In genomic region chr11:64834723-64835615, GRCh38 we compare ENCODE assay signal across 14 cellular contexts. TPM values are rescaled to one million over a fixed set of nuclear protein-coding genes. Genes with fewer than 3 reads are reported as not detected.
DNase-seq lines count a peak whose midpoint lies in the region; ATAC-seq, FAIRE-seq and TF ChIP-seq lines count a peak whose summit lies in the region.
"Had no signal": no experiment of that assay in that cellular context is flagged by ENCODE, and none has a peak within 500 bp of the region (broad histone marks: within the 10 kb centered on the region; RNA-seq: fewer than 3 reads in every experiment).

No MANE protein-coding gene starts in this region.

- peak; percentile 99 for FAIRE-seq in urothelium cell line (lab: Jason Lieb, UNC)

- no peaks in the 10 kb centered on the region for H3K36me3 ChIP-seq in left ventricle myocardium inferior
- H3K36me3 ChIP-seq: thoracic aorta had no signal

- no peaks in the 10 kb centered on the region for H3K9me3 ChIP-seq in left ventricle myocardium inferior (replicated peaks)
- H3K9me3 ChIP-seq: thoracic aorta had no signal

- no peak for ATAC-seq in Right ventricle myocardium inferior
- ATAC-seq in SK-N-SH treated with all-trans-retinoic acid at 6 μM for 48 hours: peak; percentile 91
- no peak for ATAC-seq in HG03439 (IDR thresholded peaks at IDR 0.05; ENCODE audit: unreplicated experiment)
- ATAC-seq in GM18861 (IDR thresholded peaks at IDR 0.05; ENCODE audit: unreplicated experiment): no peak
- ATAC-seq: activated T-cell treated with anti-CD3 and anti-CD28 coated beads, Interleukin-2, amount 50 U/mL, for 72 hours; sciatic nerve had no signal

- no peak overlapping the region for H3K27ac ChIP-seq in left ventricle myocardium inferior (replicated peaks)
- H3K27ac ChIP-seq: thoracic aorta had no signal

- no peaks in the 10 kb centered on the region for H3K4me1 ChIP-seq in left ventricle myocardium inferior

- intact Hi-C loops in Right ventricle myocardium inferior (cut with DNase I): no loop called here
- intact Hi-C loops in left ventricle myocardium inferior (cut with micrococcal nuclease): no loop called here

- no peak overlapping the region for H3K4me3 ChIP-seq in left ventricle myocardium inferior
- H3K4me3 ChIP-seq: thoracic aorta had no signal

- DNase-seq in Right ventricle myocardium inferior (ENCODE audit: missing footprints) (peak; percentile 42), left ventricle myocardium inferior (no peak), iris pigment epithelial cell (ENCODE audit: low read depth) (peak; percentile 20), urothelium cell line (ENCODE audit: low spot score) (peak; percentile 94), foreskin melanocyte (no peak)
- DNase-seq: activated CD4-positive, CD25-positive, alpha-beta regulatory T cell; activated T-cell treated with anti-CD3 and anti-CD28 coated beads, Interleukin-2, amount 50 U/mL, for 72 hours; aorta; NCI-H510A treated with DMSO at 0.1 percent for 48 hours had no signal

- no peaks in the 10 kb centered on the region for H3K27me3 ChIP-seq in left ventricle myocardium inferior (ENCODE audit: low read depth)

- TF ChIP-seq CTCF in left ventricle myocardium inferior (IDR thresholded peaks at IDR 0.05; ENCODE audit: borderline replicate concordance): no peak

TF ChIP-seq in SK-N-SH treated with all-trans-retinoic acid at 6 μM for 48 hours, 23 proteins besides CTCF, POLR2A, EP300 and RAD21:
- TF ChIP-seq TSHZ2 (CRISPR knock-in tag; IDR thresholded peaks at IDR 0.05) (no peak), ZC3H10 (CRISPR knock-in tag; IDR thresholded peaks at IDR 0.05) (no peak), PATZ1 (CRISPR knock-in tag; IDR thresholded peaks at IDR 0.05; ENCODE audit: borderline replicate concordance) (no peak; the same call in 1 of the 2 replicates)

RNA-seq across cellular contexts. Expression of gene CDC42BPG, which starts 9.5 kb away (rescaled TPM):
- 0.16 TPM for total RNA-seq in Right ventricle myocardium inferior
- 1.1 TPM for total RNA-seq in left ventricle myocardium inferior

RNA-seq across cellular contexts. Expression of gene MEN1, which starts 24.6 kb away (rescaled TPM):
- total RNA-seq in Right ventricle myocardium inferior: 8.4 TPM
- total RNA-seq in left ventricle myocardium inferior: 8.7 TPM

RNA-seq across cellular contexts. Expression of gene MAP4K2, which starts 32.0 kb away (rescaled TPM):
- total RNA-seq in Right ventricle myocardium inferior: 11.3 TPM
- 7.5 TPM for total RNA-seq in left ventricle myocardium inferior

RNA-seq across cellular contexts. Expression of gene EHD1, which starts 43.5 kb away (rescaled TPM):
- 56.0 TPM for total RNA-seq in Right ventricle myocardium inferior
- 40.3 TPM for total RNA-seq in left ventricle myocardium inferior

RNA-seq across cellular contexts. Expression of gene SF1, which starts 56.6 kb away (rescaled TPM):
- total RNA-seq in Right ventricle myocardium inferior: 172 TPM
- total RNA-seq in left ventricle myocardium inferior: 188 TPM

Comparison
In these comparisons a context has a peak if more than half of its experiments do, and no peak if none do; other contexts are left out.
1. DNase-seq: peak in Right ventricle myocardium inferior (single experiment), iris pigment epithelial cell (single experiment) and urothelium cell line (single experiment); none in left ventricle myocardium inferior (single experiment) and foreskin melanocyte (single experiment).